ENCODE assay signal across 9 cellular contexts in the genomic region with DNA sequence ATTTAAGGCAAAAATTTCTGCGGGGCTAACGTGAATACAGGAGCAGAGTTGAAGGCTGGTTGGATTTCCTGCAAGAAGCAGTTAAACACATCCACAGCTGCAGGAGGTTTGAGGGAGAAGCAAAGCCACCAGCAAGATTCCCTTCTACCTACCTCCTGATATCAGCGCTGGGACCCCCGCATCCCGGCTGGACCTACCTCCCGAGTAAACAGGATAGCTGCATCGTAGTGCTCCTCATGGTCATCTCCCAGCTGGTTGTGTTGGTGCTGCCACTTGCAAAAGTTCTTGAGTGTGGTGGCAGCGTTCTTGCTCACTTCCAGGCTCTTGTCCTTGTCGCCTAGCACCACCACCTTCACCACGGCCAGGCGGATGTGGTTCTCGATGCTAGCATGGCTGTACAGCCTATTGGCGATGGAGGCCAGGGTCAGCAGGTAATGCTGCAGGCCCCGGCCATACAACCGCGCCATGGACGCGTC. TPM values are rescaled to one million over a fixed set of nuclear protein-coding genes. Genes with fewer than 3 reads are reported as not detected.
DNase-seq lines count a peak whose midpoint lies in the region; ATAC-seq, FAIRE-seq and TF ChIP-seq lines count a peak whose summit lies in the region.
"Had no signal": no experiment of that assay in that cellular context is flagged by ENCODE, and none has a peak within 500 bp of the region (broad histone marks: within the 10 kb centered on the region; RNA-seq: fewer than 3 reads in every experiment).

No MANE protein-coding gene starts in this region.

- H2BK20ac ChIP-seq in H9 (ENCODE audit: low read depth, low read length, poor library complexity, severe bottlenecking), result no peak overlapping the region

- H3K9me3 Mint-ChIP-seq in H9, result no peaks in the 10 kb centered on the region
- H3K9me3 Mint-ChIP-seq in dendritic cell treated with granulocyte-macrophage colony-stimulating factor and Interleukin-4, amounts not matched to agents 40 ng/mL and 50 ng/mL, for 4 days, result no peaks in the 10 kb centered on the region
- H3K9me3 Mint-ChIP-seq in T-cell, result no peaks in the 10 kb centered on the region

- H3K4me1 Mint-ChIP-seq in H9 (peaks cover 28 to 31% of the 10 kb centered on the region in 2 experiments), T-cell (peaks cover 0 to 3% (median 0%) of the 10 kb centered on the region in 3 donors)
- peaks cover 43% of the 10 kb centered on the region for H3K4me1 Mint-ChIP-seq in dendritic cell treated with granulocyte-macrophage colony-stimulating factor and Interleukin-4, amounts not matched to agents 40 ng/mL and 50 ng/mL, for 4 days (ENCODE audit: low read depth)

- no peak overlapping the region for H3K27ac Mint-ChIP-seq in H9
- H3K27ac Mint-ChIP-seq in dendritic cell treated with granulocyte-macrophage colony-stimulating factor and Interleukin-4, amounts not matched to agents 40 ng/mL and 50 ng/mL, for 4 days, result peak overlapping the region; percentile 58
- H3K27ac Mint-ChIP-seq in T-cell, result no peak overlapping the region

- H3T11ph ChIP-seq in H9 (ENCODE audit: low read length), result no peak overlapping the region

- intact Hi-C loops in dendritic cell treated with granulocyte-macrophage colony-stimulating factor and Interleukin-4, amounts not matched to agents 40 ng/mL and 50 ng/mL, for 4 days (cut with micrococcal nuclease), result no loop called here
- intact Hi-C loops in spleen (cut with DNase I; ENCODE audit: low total_unique reads), result no loop called here

- H4K91ac ChIP-seq in H9 (ENCODE audit: insufficient read length, low read depth, low read length) (no peak overlapping the region), mesenchymal stem cell (ENCODE audit: low read length) (peak overlapping the region; percentile 46)

- no peak overlapping the region for H2BK15ac ChIP-seq in H9 (ENCODE audit: low read depth, low read length)
- H2BK15ac ChIP-seq in mesenchymal stem cell (ENCODE audit: low read depth, poor library complexity, severe bottlenecking), result no peak overlapping the region

- H3K79me2 ChIP-seq in H9 (ENCODE audit: insufficient read depth, low read length), result no peaks in the 10 kb centered on the region

- no peak overlapping the region for H2BK5ac ChIP-seq in H9 (ENCODE audit: insufficient read length, low read length)
- no peak overlapping the region for H2BK5ac ChIP-seq in mesenchymal stem cell (ENCODE audit: low read depth, low read length, poor library complexity, severe bottlenecking)

- FAIRE-seq in small intestine (lab: Jason Lieb, UNC), result no peak

- H3K4me2 ChIP-seq in H9 (ENCODE audit: insufficient read depth, insufficient read length, low read length), result peak overlapping the region; percentile 67
- peak overlapping the region; percentile 77 for H3K4me2 ChIP-seq in mesenchymal stem cell (ENCODE audit: low read length, poor library complexity, severe bottlenecking)

- no peaks in the 10 kb centered on the region for H3K79me1 ChIP-seq in H9 (ENCODE audit: insufficient read depth, low read depth, low read length, poor library complexity, severe bottlenecking)
- peaks cover 7% of the 10 kb centered on the region for H3K79me1 ChIP-seq in mesenchymal stem cell (replicated peaks; ENCODE audit: low read length, poor library complexity, severe bottlenecking)

- H3K4me3 ChIP-seq in mesenchymal stem cell (ENCODE audit: insufficient read depth in 1 of 2, low read depth in 1 of 2, low read length in 2 of 2) (peak overlapping the region; percentile 76 to 86), spleen (peak overlapping the region; percentile 40 to 73 (median 50)), small intestine (ENCODE audit: low read depth in 1 of 2, low read length in 2 of 2) (no peak overlapping the region)

- H2AFZ ChIP-seq in H9 (ENCODE audit: low read length), result no peak overlapping the region
- H2AFZ ChIP-seq in mesenchymal stem cell (ENCODE audit: low read depth, low read length), result peak overlapping the region; percentile 15

- H3K9ac ChIP-seq in H9 (ENCODE audit: extremely low read depth, insufficient read length, low read length) (no peak overlapping the region), mesenchymal stem cell (ENCODE audit: low read length) (peak overlapping the region; percentile 94)

- H3K36me3 Mint-ChIP-seq in H9 (ENCODE audit: insufficient read depth in 1 of 3, low read depth in 3 of 3) (peaks cover 0 to 1% (median 0%) of the 10 kb centered on the region in 3 experiments; a peak in 2 of 7 replicates), T-cell (no peaks in the 10 kb centered on the region)
- H3K36me3 Mint-ChIP-seq in dendritic cell treated with granulocyte-macrophage colony-stimulating factor and Interleukin-4, amounts not matched to agents 40 ng/mL and 50 ng/mL, for 4 days (ENCODE audit: low read depth), result peaks cover 6% of the 10 kb centered on the region

- no peak for DNase-seq in H9
- DNase-seq in mesenchymal stem cell, result no peak
- DNase-seq in spleen, result peak; percentile 78
- no peak for DNase-seq in T-cell
- DNase-seq in small intestine, result no peak
- DNase-seq: NCI-H1417 treated with DMSO at 0.1 percent for 48 hours had no signal

- H3K18ac ChIP-seq in H9 (ENCODE audit: insufficient read length, low read depth, low read length) (no peak overlapping the region), mesenchymal stem cell (ENCODE audit: low read depth in 1 of 2, low read length in 2 of 2) (peak overlapping the region in 1 of 2 experiments; percentile 26)

- H3K23ac ChIP-seq in H9 (ENCODE audit: insufficient read length, low read depth, low read length) (no peak overlapping the region), mesenchymal stem cell (ENCODE audit: low read length in 2 of 2) (peak overlapping the region in 1 of 2 experiments; percentile 40)

- H3K4me1 ChIP-seq in H9 (ENCODE audit: insufficient read depth, low read length) (peaks cover 4% of the 10 kb centered on the region; the same call in 1 of the 2 replicates), mesenchymal stem cell (ENCODE audit: control insufficient read depth, insufficient read depth, low read depth, low read length) (peaks cover 1% of the 10 kb centered on the region), spleen (peaks cover 0 to 45% (median 11%) of the 10 kb centered on the region in 6 donors), small intestine (ENCODE audit: control insufficient read depth in 2 of 2, insufficient read depth in 1 of 2, low read depth in 1 of 2, low read length in 1 of 2) (no peaks in the 10 kb centered on the region)

- peaks cover 23% of the 10 kb centered on the region for H3K23me2 ChIP-seq in H9 (ENCODE audit: insufficient read length, low read depth, low read length, poor library complexity, severe bottlenecking)

- peaks cover 7% of the 10 kb centered on the region; the same call in 1 of the 2 replicates for H3K27me3 ChIP-seq in H9 (ENCODE audit: insufficient read depth, low read length)
- no peaks in the 10 kb centered on the region for H3K27me3 ChIP-seq in mesenchymal stem cell (ENCODE audit: control insufficient read depth in 1 of 2, insufficient read depth in 1 of 2, low read length in 2 of 2)
- peaks cover 0 to 49% (median 10%) of the 10 kb centered on the region in 7 donors for H3K27me3 ChIP-seq in spleen (replicated peaks in 1 of 7)
- peaks cover 6 to 8% of the 10 kb centered on the region in 2 donors for H3K27me3 ChIP-seq in small intestine (ENCODE audit: control insufficient read depth in 2 of 2, insufficient read depth in 2 of 2, low read length in 2 of 2)

- no peak for ATAC-seq in GM18505 (IDR thresholded peaks at IDR 0.05; ENCODE audit: unreplicated experiment)
- ATAC-seq in T-cell (replicated peaks in 1 of 4), result no peak
- no peak for ATAC-seq in GM19455 (IDR thresholded peaks at IDR 0.05; ENCODE audit: unreplicated experiment)

- POLR2A ChIA-PET in T-cell (lab: Charles Lee), result no interaction called here

- H3K27me3 Mint-ChIP-seq in H9 (ENCODE audit: low read depth) (peaks cover 55% of the 10 kb centered on the region), T-cell (peaks cover 20 to 42% of the 10 kb centered on the region in 2 donors)
- H3K27me3 Mint-ChIP-seq in dendritic cell treated with granulocyte-macrophage colony-stimulating factor and Interleukin-4, amounts not matched to agents 40 ng/mL and 50 ng/mL, for 4 days, result peaks cover 47% of the 10 kb centered on the region

- TF ChIP-seq CTCF in H9 (conservative IDR thresholded peaks at IDR 0.05) (no peak), spleen (IDR thresholded peaks at IDR 0.05 in 8 of 11, conservative IDR thresholded peaks at IDR 0.05 in 3 of 11) (peak in 1 of 11 experiments; percentile 34)

- peak overlapping the region; percentile 76 to 83 for H3K4me3 Mint-ChIP-seq in H9
- H3K4me3 Mint-ChIP-seq in dendritic cell treated with granulocyte-macrophage colony-stimulating factor and Interleukin-4, amounts not matched to agents 40 ng/mL and 50 ng/mL, for 4 days, result peak overlapping the region; percentile 76
- H3K4me3 Mint-ChIP-seq in T-cell, result no peak overlapping the region

- no peak overlapping the region for H2BK120ac ChIP-seq in H9 (ENCODE audit: low read depth, low read length, poor library complexity, severe bottlenecking)
- no peak overlapping the region for H2BK120ac ChIP-seq in mesenchymal stem cell (ENCODE audit: low read depth, low read length)

- CTCF ChIA-PET in T-cell (lab: Charles Lee), result no interaction called here

- no peak overlapping the region for H2BK12ac ChIP-seq in H9 (ENCODE audit: insufficient read length, low read depth, low read length)
- peak overlapping the region in 1 of 2 experiments; percentile 82 for H2BK12ac ChIP-seq in mesenchymal stem cell (ENCODE audit: low read length in 2 of 2)

- H3K14ac ChIP-seq in H9 (ENCODE audit: insufficient read depth, low read length) (no peak overlapping the region), mesenchymal stem cell (ENCODE audit: low read length in 2 of 2) (no peak overlapping the region)

- H4K5ac ChIP-seq in H9 (ENCODE audit: insufficient read length, low read depth, low read length), result no peak overlapping the region

- no peak overlapping the region for H3K4ac ChIP-seq in H9 (ENCODE audit: low read depth, low read length)
- H3K4ac ChIP-seq in mesenchymal stem cell (ENCODE audit: low read depth in 1 of 2, low read length in 2 of 2), result peak overlapping the region in 1 of 2 experiments; percentile 52

- H2AK5ac ChIP-seq in H9 (ENCODE audit: insufficient read length, low read length) (no peak overlapping the region), mesenchymal stem cell (ENCODE audit: low read length, severe bottlenecking) (no peak overlapping the region)

- H4K8ac ChIP-seq in H9 (replicated peaks; ENCODE audit: insufficient read length, low read depth, low read length) (no peak overlapping the region), mesenchymal stem cell (ENCODE audit: low read length) (no peak overlapping the region)

- H3K36me3 ChIP-seq in mesenchymal stem cell (ENCODE audit: control insufficient read depth in 1 of 2, insufficient read depth in 2 of 2, low read depth in 1 of 2, low read length in 2 of 2), result peaks cover 5% of the 10 kb centered on the region in 2 experiments
- H3K36me3 ChIP-seq in spleen, result no peaks in the 10 kb centered on the region
- no peaks in the 10 kb centered on the region for H3K36me3 ChIP-seq in small intestine (ENCODE audit: control insufficient read depth in 2 of 2, insufficient read depth in 2 of 2, low read length in 2 of 2)

- no peaks in the 10 kb centered on the region for H4K20me1 ChIP-seq in H9 (ENCODE audit: control insufficient read depth, insufficient read depth, insufficient read length)

- H3K9me3 ChIP-seq in H9 (ENCODE audit: control insufficient read depth, low read depth, low read length) (no peaks in the 10 kb centered on the region), mesenchymal stem cell (ENCODE audit: control insufficient read depth, low read length) (no peaks in the 10 kb centered on the region), spleen (peaks cover 0 to 4% (median 0%) of the 10 kb centered on the region in 8 donors), small intestine (ENCODE audit: control insufficient read depth, low read depth) (no peaks in the 10 kb centered on the region)

- no peak overlapping the region for H3K27ac ChIP-seq in H9 (ENCODE audit: insufficient read length, low read depth, low read length)
- peak overlapping the region; percentile 47 for H3K27ac ChIP-seq in mesenchymal stem cell (ENCODE audit: low read length, poor library complexity, severe bottlenecking)
- H3K27ac ChIP-seq in spleen, result peak overlapping the region in 7 of 8 donors; percentile 74 to 88 (median 80)
- H3K27ac ChIP-seq in small intestine (ENCODE audit: low read depth in 1 of 2, low read length in 1 of 2), result peak overlapping the region in 1 of 2 donors; percentile 84

- no peak overlapping the region for H3K56ac ChIP-seq in H9 (ENCODE audit: insufficient read length, low read depth, low read length)

- no peak for TF ChIP-seq POLR2A in spleen (IDR thresholded peaks at IDR 0.05)
- no peak for TF ChIP-seq POLR2A in GM18505 (IDR thresholded peaks at IDR 0.05; ENCODE audit: borderline replicate concordance, extremely low read depth, insufficient read depth, insufficient read length)

- WGBS in H9 (ENCODE audit: extremely low coverage, insufficient read length, low lambda C conversion rate), result no CpG with 5 or more reads among the region's 18 CpGs
- WGBS in mesenchymal stem cell, result 77% methylated on average over 18 of the region's 18 CpGs
- WGBS in spleen, 5 donors, result 36 to 50% (median 47%) methylated on average over 12 to 18 of the region's 18 CpGs
- WGBS in small intestine, 3 donors, result 42 to 66% (median 56%) methylated on average over 18 of the region's 18 CpGs

RNA-seq across cellular contexts. Expression of a gene that starts 1.8 kb away (rescaled TPM):
- total RNA-seq in H9 (2021) (0.90 and 0.99 TPM in 2 replicates), spleen (10 to 100 TPM; 23.1 to 61.2 (median 32.6) TPM), T-cell (under 1 TPM in 1 of 5 donors, not detected in 4; 0.03 TPM)
- 5.6 TPM for polyA plus RNA-seq in mesenchymal stem cell (2013, experiment 1 of 2)
- 5.6 TPM for polyA plus RNA-seq in mesenchymal stem cell (2013, experiment 2 of 2)
- polyA plus RNA-seq in spleen (1 to 10 TPM; 1.7 to 5.0 (median 2.2) TPM), small intestine (1 to 10 TPM in 1 of 3 donors, under 1 TPM in 2; under 0.01 to 4.4 (median 0.27) TPM)

Comparison
In these comparisons a context has a peak if more than half of its experiments do, and no peak if none do; other contexts are left out.
1. H3K4me3 Mint-ChIP-seq: peak in H9 (2 of 2) and dendritic cell treated with granulocyte-macrophage colony-stimulating factor and Interleukin-4, amounts not matched to agents 40 ng/mL and 50 ng/mL, for 4 days (single experiment); none in T-cell (0 of 3).
2. H3K4me3 ChIP-seq: peak in mesenchymal stem cell (2 of 2) and spleen (8 of 8); none in small intestine (0 of 2).
3. RNA of a gene that starts 1.8 kb away (total RNA-seq): 23.1 to 61.2 TPM in spleen; 0.90 to 0.99 TPM in H9 and 0.03 TPM in T-cell; every median in the first group is over 10 times any median in the second.